In genomic region chr9:35518212-35518917, GRCh38 we compare ENCODE assay signal across 1 cellular context.
A peak's percentile ranks its signal among the peaks of the same experiment; 100 is the strongest.
TF ChIP-seq lines count a peak whose summit lies in the region.

No MANE protein-coding gene starts in this region.

TF ChIP-seq in H1, 55 proteins besides CTCF, POLR2A, EP300 and RAD21 (continued from another document):
- peak; percentile 56; the same call in 1 of the 2 replicates for TF ChIP-seq ATF2 (IDR thresholded peaks at IDR 0.05; ENCODE audit: low read length)
- peak; percentile 62 for TF ChIP-seq SAP30 (IDR thresholded peaks at IDR 0.05; ENCODE audit: insufficient read depth, insufficient replicate concordance, low read length)
- TF ChIP-seq, protein P1, sequence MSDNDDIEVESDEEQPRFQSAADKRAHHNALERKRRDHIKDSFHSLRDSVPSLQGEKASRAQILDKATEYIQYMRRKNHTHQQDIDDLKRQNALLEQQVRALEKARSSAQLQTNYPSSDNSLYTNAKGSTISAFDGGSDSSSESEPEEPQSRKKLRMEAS (IDR thresholded peaks at IDR 0.05) = peak; percentile 83
- TF ChIP-seq POLR2AphosphoS5 (IDR thresholded peaks at IDR 0.05; ENCODE audit: low read depth, low read length) = no peak
- TF ChIP-seq CREB1 (IDR thresholded peaks at IDR 0.05) = peak; percentile 83
- peak; percentile 68; the same call in 1 of the 2 replicates for TF ChIP-seq SP1 (IDR thresholded peaks at IDR 0.05; ENCODE audit: low read depth, low read length)
- TF ChIP-seq ASH2L (IDR thresholded peaks at IDR 0.05; ENCODE audit: low read length) = peak; percentile 53
- TF ChIP-seq EGR1 (IDR thresholded peaks at IDR 0.05; ENCODE audit: borderline replicate concordance, low read depth, low read length) = no peak
- peak; percentile 47; the same call in 1 of the 2 replicates for TF ChIP-seq JUND (IDR thresholded peaks at IDR 0.05; ENCODE audit: low read length)
- no peak for TF ChIP-seq CBX5 (IDR thresholded peaks at IDR 0.05; ENCODE audit: low read depth, low read length)
- TF ChIP-seq SIN3A (conservative IDR thresholded peaks at IDR 0.05 in 1 of 2, IDR thresholded peaks at IDR 0.05 in 1 of 2; ENCODE audit: low read depth in 1 of 2, low read length in 2 of 2) = peak; percentile 96 to 97
